1 cellular context compared by ENCODE assay signal in genomic region chr7:106735637-106736036, GRCh38.
TF ChIP-seq lines count a peak whose summit lies in the region.

No MANE protein-coding gene starts in this region.

TF ChIP-seq in K562, 482 proteins besides CTCF, POLR2A, EP300 and RAD21 (continued from another document):
- TF ChIP-seq ZBTB40 (IDR thresholded peaks at IDR 0.05) (no peak), ZBTB40 (CRISPR knock-in tag; IDR thresholded peaks at IDR 0.05) (no peak), C11orf30 (IDR thresholded peaks at IDR 0.05; ENCODE audit: low read depth) (peak; percentile 14; the same call in 1 of the 2 replicates), FOXK1 (CRISPR knock-in tag; IDR thresholded peaks at IDR 0.05; ENCODE audit: borderline replicate concordance) (no peak), TRIM24 (IDR thresholded peaks at IDR 0.05) (peak; percentile 42 to 51; a peak in 2 of 4 replicates), CHAMP1 (IDR thresholded peaks at IDR 0.05) (peak; percentile 62; the same call in 1 of the 2 replicates), TRIM28 (IDR thresholded peaks at IDR 0.05) (peak; percentile 25; the same call in 1 of the 2 replicates), CLOCK (CRISPR knock-in tag; IDR thresholded peaks at IDR 0.05; ENCODE audit: borderline replicate concordance) (no peak), JUNB (CRISPR knock-in tag; conservative IDR thresholded peaks at IDR 0.05) (no peak), CSDE1 (IDR thresholded peaks at IDR 0.05) (no peak), NFYB (IDR thresholded peaks at IDR 0.05; ENCODE audit: extremely low read depth, insufficient read length) (no peak), MEIS2 (IDR thresholded peaks at IDR 0.05; ENCODE audit: partially characterized antibody) (no peak), PCBP2 (IDR thresholded peaks at IDR 0.05; ENCODE audit: low read depth, low read length, poor library complexity, severe bottlenecking) (no peak), ZNF316 (IDR thresholded peaks at IDR 0.05) (peak; percentile 61), ATF7 (IDR thresholded peaks at IDR 0.05) (no peak), HEY1 (CRISPR knock-in tag; IDR thresholded peaks at IDR 0.05; ENCODE audit: borderline replicate concordance) (no peak), ATF3 (IDR thresholded peaks at IDR 0.05) (peak; percentile 49; the same call in 1 of the 2 replicates), ATF3 (CRISPR knock-in tag; conservative IDR thresholded peaks at IDR 0.05) (no peak), CGGBP1 (CRISPR knock-in tag; IDR thresholded peaks at IDR 0.05) (no peak), CBX3 (IDR thresholded peaks at IDR 0.05; ENCODE audit: borderline replicate concordance in 1 of 2, low read length in 2 of 2) (peak in 1 of 2 experiments; percentile 80; a peak in 1 of 3 replicates), GATA2 (CRISPR knock-in tag; IDR thresholded peaks at IDR 0.05) (no peak), NCOA4 (IDR thresholded peaks at IDR 0.05; ENCODE audit: partially characterized antibody) (no peak), SAFB2 (IDR thresholded peaks at IDR 0.05; ENCODE audit: borderline replicate concordance, low read depth, low read length, severe bottlenecking) (no peak), TBP (optimal IDR thresholded peaks at IDR 0.05; ENCODE audit: low read depth, low read length) (no peak)
